ENCODE assay signal across 1 cellular context in genomic region chr1:225744745-225745144, GRCh38.
TF ChIP-seq lines count a peak whose summit lies in the region.

No MANE protein-coding gene starts in this region.

TF ChIP-seq in H1, 55 proteins besides CTCF, POLR2A, EP300 and RAD21 (continued from another document):
- TF ChIP-seq, protein P1, sequence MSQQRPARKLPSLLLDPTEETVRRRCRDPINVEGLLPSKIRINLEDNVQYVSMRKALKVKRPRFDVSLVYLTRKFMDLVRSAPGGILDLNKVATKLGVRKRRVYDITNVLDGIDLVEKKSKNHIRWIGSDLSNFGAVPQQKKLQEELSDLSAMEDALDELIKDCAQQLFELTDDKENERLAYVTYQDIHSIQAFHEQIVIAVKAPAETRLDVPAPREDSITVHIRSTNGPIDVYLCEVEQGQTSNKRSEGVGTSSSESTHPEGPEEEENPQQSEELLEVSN (IDR thresholded peaks at IDR 0.05) = no peak
TF ChIP-seq in H1: peak in this region for 0.
